ENCODE assay signal across 2 cellular contexts in the genomic region with DNA sequence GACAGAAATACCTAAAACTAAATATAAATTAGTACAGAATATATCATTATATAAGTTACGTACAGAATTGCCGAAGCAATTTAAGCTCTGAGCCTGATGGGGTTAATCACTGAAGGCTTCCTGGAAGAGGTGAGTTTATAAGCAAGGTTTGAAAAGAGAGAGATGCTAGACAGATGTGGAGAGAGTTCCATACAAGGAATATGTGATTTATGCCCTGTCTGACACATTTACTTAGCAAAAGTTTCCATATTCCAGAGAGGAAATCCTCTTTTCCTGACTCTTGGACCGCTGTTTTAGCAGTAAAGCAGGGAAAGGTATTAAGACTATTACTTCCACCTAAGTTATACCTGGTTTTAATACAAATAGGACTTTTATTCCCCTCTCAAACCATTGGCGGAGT.
TF ChIP-seq lines count a peak whose summit lies in the region.

No MANE protein-coding gene starts in this region.

TF ChIP-seq in K562, 482 proteins besides CTCF, POLR2A, EP300 and RAD21:
- TF ChIP-seq ZNF551 (CRISPR knock-in tag; IDR thresholded peaks at IDR 0.05) (no peak), ZNF143 (CRISPR knock-in tag; IDR thresholded peaks at IDR 0.05) (no peak), RB1 (IDR thresholded peaks at IDR 0.05; ENCODE audit: low read depth) (no peak), SAP30 (IDR thresholded peaks at IDR 0.05; ENCODE audit: borderline replicate concordance, insufficient read depth, low read depth, low read length, poor library complexity, severe bottlenecking) (no peak), ZFP36 (IDR thresholded peaks at IDR 0.05; ENCODE audit: low read depth, low read length, partially characterized antibody) (peak; percentile 87), CREB3 (tag; conservative IDR thresholded peaks at IDR 0.05; ENCODE audit: low read depth) (no peak), NR0B1 (IDR thresholded peaks at IDR 0.05; ENCODE audit: partially characterized antibody) (no peak), ZBTB17 (CRISPR knock-in tag; IDR thresholded peaks at IDR 0.05) (no peak), SP2 (IDR thresholded peaks at IDR 0.05; ENCODE audit: extremely low read depth, low read depth, low read length, poor library complexity, severe bottlenecking) (no peak), BRF1 (IDR thresholded peaks at IDR 0.05; ENCODE audit: borderline replicate concordance, extremely low read depth, insufficient read length) (no peak), RBM25 (IDR thresholded peaks at IDR 0.05; ENCODE audit: low read depth, low read length, severe bottlenecking) (peak; percentile 70)
- TF ChIP-seq, protein P1, sequence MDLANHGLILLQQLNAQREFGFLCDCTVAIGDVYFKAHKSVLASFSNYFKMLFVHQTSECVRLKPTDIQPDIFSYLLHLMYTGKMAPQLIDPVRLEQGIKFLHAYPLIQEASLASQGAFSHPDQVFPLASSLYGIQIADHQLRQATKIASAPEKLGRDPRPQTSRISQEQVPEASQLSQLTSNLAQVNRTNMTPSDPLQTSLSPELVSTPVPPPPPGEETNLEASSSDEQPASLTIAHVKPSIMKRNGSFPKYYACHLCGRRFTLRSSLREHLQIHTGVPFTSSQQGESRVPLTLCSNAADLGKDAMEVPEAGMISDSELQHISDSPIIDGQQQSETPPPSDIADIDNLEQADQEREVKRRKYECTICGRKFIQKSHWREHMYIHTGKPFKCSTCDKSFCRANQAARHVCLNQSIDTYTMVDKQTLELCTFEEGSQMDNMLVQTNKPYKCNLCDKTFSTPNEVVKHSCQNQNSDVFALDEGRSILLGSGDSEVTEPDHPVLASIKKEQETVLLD (IDR thresholded peaks at IDR 0.05) = no peak

TF ChIP-seq in endothelial cell of umbilical vein, 7 proteins besides CTCF, POLR2A, EP300 and RAD21:
- TF ChIP-seq JUN (IDR thresholded peaks at IDR 0.05; ENCODE audit: borderline replicate concordance, insufficient read depth, insufficient read length, low read depth) (no peak), POLR2AphosphoS5 (IDR thresholded peaks at IDR 0.05; ENCODE audit: insufficient read depth, low read depth, low read length) (no peak), EZH2 (IDR thresholded peaks at IDR 0.05; ENCODE audit: borderline replicate concordance, low read depth, low read length, severe bottlenecking) (no peak), FOS (IDR thresholded peaks at IDR 0.05; ENCODE audit: borderline replicate concordance, insufficient read depth, low read length) (no peak), GATA2 (IDR thresholded peaks at IDR 0.05; ENCODE audit: insufficient read depth, insufficient read length, low read depth, low read length) (no peak), MAX (IDR thresholded peaks at IDR 0.05; ENCODE audit: insufficient read depth, insufficient read length) (no peak), MYC (IDR thresholded peaks at IDR 0.05; ENCODE audit: low read depth, low read length) (no peak)
